ENCODE assay signal across 1 cellular context in the genomic region with DNA sequence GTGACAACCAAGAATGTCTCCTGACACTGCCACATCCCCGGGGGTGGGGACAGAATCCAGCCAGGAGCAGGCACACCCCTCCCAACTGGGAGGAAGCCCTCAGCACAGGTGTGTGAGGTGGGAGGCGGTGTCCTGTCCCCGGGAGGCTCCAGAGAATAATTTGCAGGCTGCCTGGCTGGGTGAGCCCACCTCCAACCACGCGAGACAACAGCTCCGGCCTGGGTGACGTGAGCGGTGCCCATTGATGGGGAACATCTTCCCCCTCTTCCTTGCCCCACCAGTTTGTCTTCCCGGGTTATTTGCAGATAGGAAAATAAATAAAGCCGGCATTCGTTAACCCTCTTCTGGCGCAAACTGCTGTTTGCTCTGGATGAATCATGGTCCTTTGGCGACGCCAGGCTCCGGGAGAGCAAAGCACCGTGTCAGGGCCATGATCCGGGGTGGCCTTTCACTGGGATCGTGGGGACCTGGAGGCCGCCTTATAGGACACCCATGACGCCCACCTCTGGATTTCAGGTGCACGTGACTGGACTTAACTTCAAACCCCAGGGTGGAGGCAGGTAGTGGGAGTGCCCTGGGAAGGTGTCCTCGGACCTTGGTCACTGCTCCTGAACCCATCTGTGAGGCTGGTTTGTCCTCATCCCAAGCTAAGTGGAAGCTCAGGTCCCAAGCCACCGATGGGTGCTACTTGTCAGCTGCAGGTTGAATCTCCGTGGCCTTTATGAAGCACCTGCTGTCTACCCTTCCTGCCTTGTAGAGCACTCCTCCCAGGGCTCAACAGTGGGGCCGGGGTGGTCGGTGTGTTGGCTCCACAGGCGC.
A peak's percentile ranks its signal among the peaks of the same experiment; 100 is the strongest.
TF ChIP-seq lines count a peak whose summit lies in the region.

No MANE protein-coding gene starts in this region.

TF ChIP-seq in HepG2, 621 proteins besides CTCF, POLR2A, EP300 and RAD21 (continued from another document and continues in another):
- TF ChIP-seq, protein P1, sequence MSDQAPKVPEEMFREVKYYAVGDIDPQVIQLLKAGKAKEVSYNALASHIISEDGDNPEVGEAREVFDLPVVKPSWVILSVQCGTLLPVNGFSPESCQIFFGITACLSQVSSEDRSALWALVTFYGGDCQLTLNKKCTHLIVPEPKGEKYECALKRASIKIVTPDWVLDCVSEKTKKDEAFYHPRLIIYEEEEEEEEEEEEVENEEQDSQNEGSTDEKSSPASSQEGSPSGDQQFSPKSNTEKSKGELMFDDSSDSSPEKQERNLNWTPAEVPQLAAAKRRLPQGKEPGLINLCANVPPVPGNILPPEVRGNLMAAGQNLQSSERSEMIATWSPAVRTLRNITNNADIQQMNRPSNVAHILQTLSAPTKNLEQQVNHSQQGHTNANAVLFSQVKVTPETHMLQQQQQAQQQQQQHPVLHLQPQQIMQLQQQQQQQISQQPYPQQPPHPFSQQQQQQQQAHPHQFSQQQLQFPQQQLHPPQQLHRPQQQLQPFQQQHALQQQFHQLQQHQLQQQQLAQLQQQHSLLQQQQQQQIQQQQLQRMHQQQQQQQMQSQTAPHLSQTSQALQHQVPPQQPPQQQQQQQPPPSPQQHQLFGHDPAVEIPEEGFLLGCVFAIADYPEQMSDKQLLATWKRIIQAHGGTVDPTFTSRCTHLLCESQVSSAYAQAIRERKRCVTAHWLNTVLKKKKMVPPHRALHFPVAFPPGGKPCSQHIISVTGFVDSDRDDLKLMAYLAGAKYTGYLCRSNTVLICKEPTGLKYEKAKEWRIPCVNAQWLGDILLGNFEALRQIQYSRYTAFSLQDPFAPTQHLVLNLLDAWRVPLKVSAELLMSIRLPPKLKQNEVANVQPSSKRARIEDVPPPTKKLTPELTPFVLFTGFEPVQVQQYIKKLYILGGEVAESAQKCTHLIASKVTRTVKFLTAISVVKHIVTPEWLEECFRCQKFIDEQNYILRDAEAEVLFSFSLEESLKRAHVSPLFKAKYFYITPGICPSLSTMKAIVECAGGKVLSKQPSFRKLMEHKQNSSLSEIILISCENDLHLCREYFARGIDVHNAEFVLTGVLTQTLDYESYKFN (CRISPR knock-in tag; conservative IDR thresholded peaks at IDR 0.05): peak; percentile 88
- TF ChIP-seq SMAD3 (CRISPR knock-in tag; IDR thresholded peaks at IDR 0.05): peak; percentile 86; the same call in 1 of the 2 replicates
- TF ChIP-seq, protein P2, sequence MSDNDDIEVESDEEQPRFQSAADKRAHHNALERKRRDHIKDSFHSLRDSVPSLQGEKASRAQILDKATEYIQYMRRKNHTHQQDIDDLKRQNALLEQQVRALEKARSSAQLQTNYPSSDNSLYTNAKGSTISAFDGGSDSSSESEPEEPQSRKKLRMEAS (IDR thresholded peaks at IDR 0.05): peak; percentile 83
- TF ChIP-seq ZNF781 (CRISPR knock-in tag; IDR thresholded peaks at IDR 0.05; ENCODE audit: borderline replicate concordance, not compliant biosample characterization): peak; percentile 54
- peak; percentile 81 for TF ChIP-seq SPEN (CRISPR knock-in tag; IDR thresholded peaks at IDR 0.05; ENCODE audit: low read depth)
- TF ChIP-seq ZNF83 (CRISPR knock-in tag; IDR thresholded peaks at IDR 0.05; ENCODE audit: borderline replicate concordance): no peak
- peak; percentile 65; the same call in 1 of the 2 replicates for TF ChIP-seq ZFX (CRISPR knock-in tag; IDR thresholded peaks at IDR 0.05; ENCODE audit: low read depth)
- TF ChIP-seq NCOA5 (CRISPR knock-in tag; IDR thresholded peaks at IDR 0.05): no peak
- TF ChIP-seq, protein P3, sequence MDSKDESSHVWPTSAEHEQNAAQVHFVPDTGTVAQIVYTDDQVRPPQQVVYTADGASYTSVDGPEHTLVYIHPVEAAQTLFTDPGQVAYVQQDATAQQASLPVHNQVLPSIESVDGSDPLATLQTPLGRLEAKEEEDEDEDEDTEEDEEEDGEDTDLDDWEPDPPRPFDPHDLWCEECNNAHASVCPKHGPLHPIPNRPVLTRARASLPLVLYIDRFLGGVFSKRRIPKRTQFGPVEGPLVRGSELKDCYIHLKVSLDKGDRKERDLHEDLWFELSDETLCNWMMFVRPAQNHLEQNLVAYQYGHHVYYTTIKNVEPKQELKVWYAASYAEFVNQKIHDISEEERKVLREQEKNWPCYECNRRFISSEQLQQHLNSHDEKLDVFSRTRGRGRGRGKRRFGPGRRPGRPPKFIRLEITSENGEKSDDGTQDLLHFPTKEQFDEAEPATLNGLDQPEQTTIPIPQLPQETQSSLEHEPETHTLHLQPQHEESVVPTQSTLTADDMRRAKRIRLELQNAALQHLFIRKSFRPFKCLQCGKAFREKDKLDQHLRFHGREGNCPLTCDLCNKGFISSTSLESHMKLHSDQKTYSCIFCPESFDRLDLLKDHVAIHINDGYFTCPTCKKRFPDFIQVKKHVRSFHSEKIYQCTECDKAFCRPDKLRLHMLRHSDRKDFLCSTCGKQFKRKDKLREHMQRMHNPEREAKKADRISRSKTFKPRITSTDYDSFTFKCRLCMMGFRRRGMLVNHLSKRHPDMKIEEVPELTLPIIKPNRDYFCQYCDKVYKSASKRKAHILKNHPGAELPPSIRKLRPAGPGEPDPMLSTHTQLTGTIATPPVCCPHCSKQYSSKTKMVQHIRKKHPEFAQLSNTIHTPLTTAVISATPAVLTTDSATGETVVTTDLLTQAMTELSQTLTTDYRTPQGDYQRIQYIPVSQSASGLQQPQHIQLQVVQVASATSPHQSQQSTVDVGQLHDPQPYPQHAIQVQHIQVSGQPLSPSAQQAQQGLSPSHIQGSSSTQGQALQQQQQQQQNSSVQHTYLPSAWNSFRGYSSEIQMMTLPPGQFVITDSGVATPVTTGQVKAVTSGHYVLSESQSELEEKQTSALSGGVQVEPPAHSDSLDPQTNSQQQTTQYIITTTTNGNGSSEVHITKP (CRISPR knock-in tag; IDR thresholded peaks at IDR 0.05; ENCODE audit: low read depth): peak; percentile 55
- TF ChIP-seq, protein P4, sequence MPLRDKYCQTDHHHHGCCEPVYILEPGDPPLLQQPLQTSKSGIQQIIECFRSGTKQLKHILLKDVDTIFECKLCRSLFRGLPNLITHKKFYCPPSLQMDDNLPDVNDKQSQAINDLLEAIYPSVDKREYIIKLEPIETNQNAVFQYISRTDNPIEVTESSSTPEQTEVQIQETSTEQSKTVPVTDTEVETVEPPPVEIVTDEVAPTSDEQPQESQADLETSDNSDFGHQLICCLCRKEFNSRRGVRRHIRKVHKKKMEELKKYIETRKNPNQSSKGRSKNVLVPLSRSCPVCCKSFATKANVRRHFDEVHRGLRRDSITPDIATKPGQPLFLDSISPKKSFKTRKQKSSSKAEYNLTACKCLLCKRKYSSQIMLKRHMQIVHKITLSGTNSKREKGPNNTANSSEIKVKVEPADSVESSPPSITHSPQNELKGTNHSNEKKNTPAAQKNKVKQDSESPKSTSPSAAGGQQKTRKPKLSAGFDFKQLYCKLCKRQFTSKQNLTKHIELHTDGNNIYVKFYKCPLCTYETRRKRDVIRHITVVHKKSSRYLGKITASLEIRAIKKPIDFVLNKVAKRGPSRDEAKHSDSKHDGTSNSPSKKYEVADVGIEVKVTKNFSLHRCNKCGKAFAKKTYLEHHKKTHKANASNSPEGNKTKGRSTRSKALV (CRISPR knock-in tag; IDR thresholded peaks at IDR 0.05): peak; percentile 78; the same call in 1 of the 2 replicates
- TF ChIP-seq CREM (IDR thresholded peaks at IDR 0.05): peak; percentile 78
- no peak for TF ChIP-seq CREM (CRISPR knock-in tag; IDR thresholded peaks at IDR 0.05)
- TF ChIP-seq, protein P5, sequence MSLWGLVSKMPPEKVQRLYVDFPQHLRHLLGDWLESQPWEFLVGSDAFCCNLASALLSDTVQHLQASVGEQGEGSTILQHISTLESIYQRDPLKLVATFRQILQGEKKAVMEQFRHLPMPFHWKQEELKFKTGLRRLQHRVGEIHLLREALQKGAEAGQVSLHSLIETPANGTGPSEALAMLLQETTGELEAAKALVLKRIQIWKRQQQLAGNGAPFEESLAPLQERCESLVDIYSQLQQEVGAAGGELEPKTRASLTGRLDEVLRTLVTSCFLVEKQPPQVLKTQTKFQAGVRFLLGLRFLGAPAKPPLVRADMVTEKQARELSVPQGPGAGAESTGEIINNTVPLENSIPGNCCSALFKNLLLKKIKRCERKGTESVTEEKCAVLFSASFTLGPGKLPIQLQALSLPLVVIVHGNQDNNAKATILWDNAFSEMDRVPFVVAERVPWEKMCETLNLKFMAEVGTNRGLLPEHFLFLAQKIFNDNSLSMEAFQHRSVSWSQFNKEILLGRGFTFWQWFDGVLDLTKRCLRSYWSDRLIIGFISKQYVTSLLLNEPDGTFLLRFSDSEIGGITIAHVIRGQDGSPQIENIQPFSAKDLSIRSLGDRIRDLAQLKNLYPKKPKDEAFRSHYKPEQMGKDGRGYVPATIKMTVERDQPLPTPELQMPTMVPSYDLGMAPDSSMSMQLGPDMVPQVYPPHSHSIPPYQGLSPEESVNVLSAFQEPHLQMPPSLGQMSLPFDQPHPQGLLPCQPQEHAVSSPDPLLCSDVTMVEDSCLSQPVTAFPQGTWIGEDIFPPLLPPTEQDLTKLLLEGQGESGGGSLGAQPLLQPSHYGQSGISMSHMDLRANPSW (CRISPR knock-in tag; IDR thresholded peaks at IDR 0.05; ENCODE audit: borderline replicate concordance): no peak
- no peak for TF ChIP-seq ZFP36 (IDR thresholded peaks at IDR 0.05; ENCODE audit: borderline replicate concordance, low read depth, low read length, partially characterized antibody)
- peak; percentile 71 for TF ChIP-seq PAF1 (CRISPR knock-in tag; IDR thresholded peaks at IDR 0.05)
- TF ChIP-seq ZNF180 (CRISPR knock-in tag; IDR thresholded peaks at IDR 0.05; ENCODE audit: borderline replicate concordance, low read depth): no peak
- TF ChIP-seq, protein P6, sequence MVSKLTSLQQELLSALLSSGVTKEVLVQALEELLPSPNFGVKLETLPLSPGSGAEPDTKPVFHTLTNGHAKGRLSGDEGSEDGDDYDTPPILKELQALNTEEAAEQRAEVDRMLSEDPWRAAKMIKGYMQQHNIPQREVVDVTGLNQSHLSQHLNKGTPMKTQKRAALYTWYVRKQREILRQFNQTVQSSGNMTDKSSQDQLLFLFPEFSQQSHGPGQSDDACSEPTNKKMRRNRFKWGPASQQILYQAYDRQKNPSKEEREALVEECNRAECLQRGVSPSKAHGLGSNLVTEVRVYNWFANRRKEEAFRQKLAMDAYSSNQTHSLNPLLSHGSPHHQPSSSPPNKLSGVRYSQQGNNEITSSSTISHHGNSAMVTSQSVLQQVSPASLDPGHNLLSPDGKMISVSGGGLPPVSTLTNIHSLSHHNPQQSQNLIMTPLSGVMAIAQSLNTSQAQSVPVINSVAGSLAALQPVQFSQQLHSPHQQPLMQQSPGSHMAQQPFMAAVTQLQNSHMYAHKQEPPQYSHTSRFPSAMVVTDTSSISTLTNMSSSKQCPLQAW (CRISPR knock-in tag; IDR thresholded peaks at IDR 0.05): peak; percentile 71
- peak; percentile 68 for TF ChIP-seq CBX1 (IDR thresholded peaks at IDR 0.05; ENCODE audit: low read depth)
- TF ChIP-seq, protein P7, sequence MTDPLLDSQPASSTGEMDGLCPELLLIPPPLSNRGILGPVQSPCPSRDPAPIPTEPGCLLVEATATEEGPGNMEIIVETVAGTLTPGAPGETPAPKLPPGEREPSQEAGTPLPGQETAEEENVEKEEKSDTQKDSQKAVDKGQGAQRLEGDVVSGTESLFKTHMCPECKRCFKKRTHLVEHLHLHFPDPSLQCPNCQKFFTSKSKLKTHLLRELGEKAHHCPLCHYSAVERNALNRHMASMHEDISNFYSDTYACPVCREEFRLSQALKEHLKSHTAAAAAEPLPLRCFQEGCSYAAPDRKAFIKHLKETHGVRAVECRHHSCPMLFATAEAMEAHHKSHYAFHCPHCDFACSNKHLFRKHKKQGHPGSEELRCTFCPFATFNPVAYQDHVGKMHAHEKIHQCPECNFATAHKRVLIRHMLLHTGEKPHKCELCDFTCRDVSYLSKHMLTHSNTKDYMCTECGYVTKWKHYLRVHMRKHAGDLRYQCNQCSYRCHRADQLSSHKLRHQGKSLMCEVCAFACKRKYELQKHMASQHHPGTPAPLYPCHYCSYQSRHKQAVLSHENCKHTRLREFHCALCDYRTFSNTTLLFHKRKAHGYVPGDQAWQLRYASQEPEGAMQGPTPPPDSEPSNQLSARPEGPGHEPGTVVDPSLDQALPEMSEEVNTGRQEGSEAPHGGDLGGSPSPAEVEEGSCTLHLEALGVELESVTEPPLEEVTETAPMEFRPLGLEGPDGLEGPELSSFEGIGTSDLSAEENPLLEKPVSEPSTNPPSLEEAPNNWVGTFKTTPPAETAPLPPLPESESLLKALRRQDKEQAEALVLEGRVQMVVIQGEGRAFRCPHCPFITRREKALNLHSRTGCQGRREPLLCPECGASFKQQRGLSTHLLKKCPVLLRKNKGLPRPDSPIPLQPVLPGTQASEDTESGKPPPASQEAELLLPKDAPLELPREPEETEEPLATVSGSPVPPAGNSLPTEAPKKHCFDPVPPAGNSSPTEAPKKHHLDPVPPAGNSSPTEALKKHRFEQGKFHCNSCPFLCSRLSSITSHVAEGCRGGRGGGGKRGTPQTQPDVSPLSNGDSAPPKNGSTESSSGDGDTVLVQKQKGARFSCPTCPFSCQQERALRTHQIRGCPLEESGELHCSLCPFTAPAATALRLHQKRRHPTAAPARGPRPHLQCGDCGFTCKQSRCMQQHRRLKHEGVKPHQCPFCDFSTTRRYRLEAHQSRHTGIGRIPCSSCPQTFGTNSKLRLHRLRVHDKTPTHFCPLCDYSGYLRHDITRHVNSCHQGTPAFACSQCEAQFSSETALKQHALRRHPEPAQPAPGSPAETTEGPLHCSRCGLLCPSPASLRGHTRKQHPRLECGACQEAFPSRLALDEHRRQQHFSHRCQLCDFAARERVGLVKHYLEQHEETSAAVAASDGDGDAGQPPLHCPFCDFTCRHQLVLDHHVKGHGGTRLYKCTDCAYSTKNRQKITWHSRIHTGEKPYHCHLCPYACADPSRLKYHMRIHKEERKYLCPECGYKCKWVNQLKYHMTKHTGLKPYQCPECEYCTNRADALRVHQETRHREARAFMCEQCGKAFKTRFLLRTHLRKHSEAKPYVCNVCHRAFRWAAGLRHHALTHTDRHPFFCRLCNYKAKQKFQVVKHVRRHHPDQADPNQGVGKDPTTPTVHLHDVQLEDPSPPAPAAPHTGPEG (CRISPR knock-in tag; IDR thresholded peaks at IDR 0.05): 0 out of 2 replicates have a peak, but pooled peaks have one; percentile 7
- 0 out of 3 replicates have a peak, but pooled peaks have one; percentile 13 for TF ChIP-seq MXI1 (IDR thresholded peaks at IDR 0.05; ENCODE audit: borderline replicate concordance, low read depth, low read length)
- no peak for TF ChIP-seq HMG20B (CRISPR knock-in tag; conservative IDR thresholded peaks at IDR 0.05)
- peak; percentile 89 for TF ChIP-seq ZNF878 (CRISPR knock-in tag; IDR thresholded peaks at IDR 0.05)
- peak; percentile 43; the same call in 1 of the 2 replicates for TF ChIP-seq ZNF607 (CRISPR knock-in tag; IDR thresholded peaks at IDR 0.05; ENCODE audit: borderline replicate concordance)
- peak; percentile 1 for TF ChIP-seq RBM39 (IDR thresholded peaks at IDR 0.05; ENCODE audit: low read depth, low read length, poor library complexity, severe bottlenecking)
- no peak for TF ChIP-seq ZNF720 (CRISPR knock-in tag; IDR thresholded peaks at IDR 0.05)
- TF ChIP-seq, protein P8, sequence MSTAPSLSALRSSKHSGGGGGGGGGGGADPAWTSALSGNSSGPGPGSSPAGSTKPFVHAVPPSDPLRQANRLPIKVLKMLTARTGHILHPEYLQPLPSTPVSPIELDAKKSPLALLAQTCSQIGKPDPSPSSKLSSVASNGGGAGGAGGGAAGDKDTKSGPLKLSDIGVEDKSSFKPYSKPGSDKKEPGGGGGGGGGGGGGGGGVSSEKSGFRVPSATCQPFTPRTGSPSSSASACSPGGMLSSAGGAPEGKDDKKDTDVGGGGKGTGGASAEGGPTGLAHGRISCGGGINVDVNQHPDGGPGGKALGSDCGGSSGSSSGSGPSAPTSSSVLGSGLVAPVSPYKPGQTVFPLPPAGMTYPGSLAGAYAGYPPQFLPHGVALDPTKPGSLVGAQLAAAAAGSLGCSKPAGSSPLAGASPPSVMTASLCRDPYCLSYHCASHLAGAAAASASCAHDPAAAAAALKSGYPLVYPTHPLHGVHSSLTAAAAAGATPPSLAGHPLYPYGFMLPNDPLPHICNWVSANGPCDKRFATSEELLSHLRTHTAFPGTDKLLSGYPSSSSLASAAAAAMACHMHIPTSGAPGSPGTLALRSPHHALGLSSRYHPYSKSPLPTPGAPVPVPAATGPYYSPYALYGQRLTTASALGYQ (CRISPR knock-in tag; IDR thresholded peaks at IDR 0.05): peak; percentile 76; the same call in 1 of the 2 replicates
- TF ChIP-seq SP4 (CRISPR knock-in tag; IDR thresholded peaks at IDR 0.05): peak; percentile 54; the same call in 1 of the 2 replicates
- peak; percentile 72 for TF ChIP-seq RXRB (CRISPR knock-in tag; IDR thresholded peaks at IDR 0.05; ENCODE audit: borderline replicate concordance)
